Comparison of ENCODE assay signal across 1 cellular context in the genomic region with DNA sequence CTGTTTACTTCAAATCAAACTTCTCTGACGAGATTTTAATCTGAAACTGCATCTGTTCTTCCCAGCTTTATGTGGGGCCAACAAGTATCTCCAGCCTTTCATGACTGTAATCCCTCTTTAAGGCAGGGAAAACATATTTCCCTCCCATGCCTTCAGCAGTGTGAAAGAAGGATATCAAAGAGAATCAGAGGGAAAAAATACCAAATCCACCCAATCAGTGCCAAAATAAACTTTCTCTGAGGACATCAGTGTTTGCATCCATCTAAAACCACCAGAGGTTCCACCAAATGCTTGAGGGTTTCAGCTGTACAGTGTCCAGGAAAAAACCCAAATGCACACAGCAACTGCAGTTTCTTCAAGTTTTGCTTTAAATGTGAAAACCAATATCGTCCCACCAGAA.
TF ChIP-seq lines count a peak whose summit lies in the region.

No MANE protein-coding gene starts in this region.

TF ChIP-seq in K562, 482 proteins besides CTCF, POLR2A, EP300 and RAD21:
- TF ChIP-seq SMARCA5 (IDR thresholded peaks at IDR 0.05) (no peak), HLTF (IDR thresholded peaks at IDR 0.05) (no peak), FOXK2 (conservative IDR thresholded peaks at IDR 0.05 in 1 of 2, IDR thresholded peaks at IDR 0.05 in 1 of 2; ENCODE audit: low read depth in 2 of 2) (no peak), CBFA2T3 (IDR thresholded peaks at IDR 0.05) (peak; percentile 17; the same call in 1 of the 2 replicates), KDM1A (IDR thresholded peaks at IDR 0.05) (peak in 1 of 2 experiments; percentile 5; a peak in 1 of 4 replicates), ZKSCAN3 (CRISPR knock-in tag; IDR thresholded peaks at IDR 0.05) (no peak), ZNF133 (CRISPR knock-in tag; IDR thresholded peaks at IDR 0.05) (no peak), SRSF3 (IDR thresholded peaks at IDR 0.05; ENCODE audit: insufficient read depth, low read length) (no peak), ZKSCAN8 (CRISPR knock-in tag; IDR thresholded peaks at IDR 0.05) (0 out of 2 replicates have a peak, but pooled peaks have one; percentile 25)
- TF ChIP-seq, protein P1, sequence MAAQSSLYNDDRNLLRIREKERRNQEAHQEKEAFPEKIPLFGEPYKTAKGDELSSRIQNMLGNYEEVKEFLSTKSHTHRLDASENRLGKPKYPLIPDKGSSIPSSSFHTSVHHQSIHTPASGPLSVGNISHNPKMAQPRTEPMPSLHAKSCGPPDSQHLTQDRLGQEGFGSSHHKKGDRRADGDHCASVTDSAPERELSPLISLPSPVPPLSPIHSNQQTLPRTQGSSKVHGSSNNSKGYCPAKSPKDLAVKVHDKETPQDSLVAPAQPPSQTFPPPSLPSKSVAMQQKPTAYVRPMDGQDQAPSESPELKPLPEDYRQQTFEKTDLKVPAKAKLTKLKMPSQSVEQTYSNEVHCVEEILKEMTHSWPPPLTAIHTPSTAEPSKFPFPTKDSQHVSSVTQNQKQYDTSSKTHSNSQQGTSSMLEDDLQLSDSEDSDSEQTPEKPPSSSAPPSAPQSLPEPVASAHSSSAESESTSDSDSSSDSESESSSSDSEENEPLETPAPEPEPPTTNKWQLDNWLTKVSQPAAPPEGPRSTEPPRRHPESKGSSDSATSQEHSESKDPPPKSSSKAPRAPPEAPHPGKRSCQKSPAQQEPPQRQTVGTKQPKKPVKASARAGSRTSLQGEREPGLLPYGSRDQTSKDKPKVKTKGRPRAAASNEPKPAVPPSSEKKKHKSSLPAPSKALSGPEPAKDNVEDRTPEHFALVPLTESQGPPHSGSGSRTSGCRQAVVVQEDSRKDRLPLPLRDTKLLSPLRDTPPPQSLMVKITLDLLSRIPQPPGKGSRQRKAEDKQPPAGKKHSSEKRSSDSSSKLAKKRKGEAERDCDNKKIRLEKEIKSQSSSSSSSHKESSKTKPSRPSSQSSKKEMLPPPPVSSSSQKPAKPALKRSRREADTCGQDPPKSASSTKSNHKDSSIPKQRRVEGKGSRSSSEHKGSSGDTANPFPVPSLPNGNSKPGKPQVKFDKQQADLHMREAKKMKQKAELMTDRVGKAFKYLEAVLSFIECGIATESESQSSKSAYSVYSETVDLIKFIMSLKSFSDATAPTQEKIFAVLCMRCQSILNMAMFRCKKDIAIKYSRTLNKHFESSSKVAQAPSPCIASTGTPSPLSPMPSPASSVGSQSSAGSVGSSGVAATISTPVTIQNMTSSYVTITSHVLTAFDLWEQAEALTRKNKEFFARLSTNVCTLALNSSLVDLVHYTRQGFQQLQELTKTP (IDR thresholded peaks at IDR 0.05; ENCODE audit: low read depth in 1 of 2, partially characterized antibody in 2 of 2) = no peak
